Comparison of ENCODE assay signal across 8 cellular contexts in the genomic region with DNA sequence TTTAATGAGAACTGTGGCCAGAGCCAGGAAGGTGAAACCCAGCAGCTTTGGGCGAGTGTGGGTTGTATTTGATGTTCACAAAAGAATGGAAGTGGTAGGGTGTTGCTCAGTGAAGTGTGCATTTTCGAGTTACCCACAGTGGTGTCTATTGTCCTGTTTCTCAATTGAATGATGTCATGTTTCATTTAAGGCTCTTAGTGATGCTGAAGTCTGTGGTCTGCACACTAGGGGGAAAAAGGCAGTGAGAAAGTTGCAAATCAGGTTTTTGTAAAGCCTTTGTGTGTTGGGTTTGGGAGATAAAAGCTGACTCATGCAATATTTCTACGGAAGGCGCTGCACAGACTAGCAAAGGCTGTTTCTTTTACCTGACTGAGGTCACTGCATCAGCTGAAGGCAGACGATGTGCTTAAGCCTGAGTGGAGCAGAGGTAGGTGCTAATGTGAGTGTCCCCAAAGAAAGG.
A peak's percentile ranks its signal among the peaks of the same experiment; 100 is the strongest.
DNase-seq lines count a peak whose midpoint lies in the region; ATAC-seq and TF ChIP-seq lines count a peak whose summit lies in the region.

No MANE protein-coding gene starts in this region.

- CTCF ChIA-PET in naive thymus-derived CD4-positive, alpha-beta T cell (lab: Charles Lee), result no interaction called here

- H3K27me3 ChIP-seq in HAP-1 (ENCODE audit: low read depth), result no peaks in the 10 kb centered on the region
- H3K27me3 ChIP-seq in naive thymus-derived CD4-positive, alpha-beta T cell (ENCODE audit: control insufficient read depth in 2 of 2, insufficient read depth in 2 of 2, low read length in 2 of 2), result no peaks in the 10 kb centered on the region
- H3K27me3 ChIP-seq in ovary, result no peaks in the 10 kb centered on the region

- H3K27ac Mint-ChIP-seq in naive thymus-derived CD4-positive, alpha-beta T cell, result no peak overlapping the region

- H3K9me3 ChIP-seq in HAP-1, result no peaks in the 10 kb centered on the region
- H3K9me3 ChIP-seq in naive thymus-derived CD4-positive, alpha-beta T cell (ENCODE audit: control insufficient read depth in 2 of 3, low read length in 3 of 3), result no peaks in the 10 kb centered on the region
- no peaks in the 10 kb centered on the region for H3K9me3 ChIP-seq in ovary

- peak; percentile 48 for ATAC-seq in naive thymus-derived CD4-positive, alpha-beta T cell
- ATAC-seq in SK-N-SH treated with all-trans-retinoic acid at 6 μM for 48 hours, result no peak

- peaks cover 2 to 12% (median 5%) of the 10 kb centered on the region in 7 donors for H3K4me1 Mint-ChIP-seq in naive thymus-derived CD4-positive, alpha-beta T cell

- intact Hi-C loops in naive thymus-derived CD4-positive, alpha-beta T cell (cut with micrococcal nuclease), result no loop called here
- intact Hi-C loops in ovary (cut with DNase I), result no loop called here

- 20 to 28% (median 24%) methylated on average over 5 of the region's 5 CpGs for WGBS in ovary, 3 donors

- DNase-seq in NCI-H2171 treated with DMSO at 0.1 percent for 48 hours (lab: John Stamatoyannopoulos, UW) (peak; percentile 6), NCI-H2171 (lab: John Stamatoyannopoulos, UW) (no peak), HAP-1 (ENCODE audit: low spot score in 2 of 2) (peak; percentile 72 to 99), M059J (ENCODE audit: low read depth) (peak; percentile 7), astrocyte of the spinal cord (ENCODE audit: low read depth, low spot score) (peak; percentile 88), ovary (no peak)
- DNase-seq in naive thymus-derived CD4-positive, alpha-beta T cell, result no peak

- H3K4me3 ChIP-seq in HAP-1 (peak overlapping the region; percentile 37), astrocyte of the spinal cord (ENCODE audit: low read depth, low read length) (no peak overlapping the region), ovary (no peak overlapping the region)
- no peak overlapping the region for H3K4me3 ChIP-seq in naive thymus-derived CD4-positive, alpha-beta T cell (ENCODE audit: low read length)

- no peak overlapping the region for H3K27ac ChIP-seq in naive thymus-derived CD4-positive, alpha-beta T cell (ENCODE audit: low read depth, low read length)
- H3K27ac ChIP-seq in ovary, result no peak overlapping the region

- H3K36me3 ChIP-seq in HAP-1 (replicated peaks) (no peaks in the 10 kb centered on the region), ovary (no peaks in the 10 kb centered on the region)
- H3K36me3 ChIP-seq in naive thymus-derived CD4-positive, alpha-beta T cell (ENCODE audit: control insufficient read depth in 2 of 3, insufficient read depth in 3 of 3, low read length in 3 of 3), result no peaks in the 10 kb centered on the region

- no peak overlapping the region for H3K4me3 Mint-ChIP-seq in naive thymus-derived CD4-positive, alpha-beta T cell

- TF ChIP-seq POLR2A in ovary (IDR thresholded peaks at IDR 0.05), result no peak

- no peak for TF ChIP-seq EP300 in ovary (IDR thresholded peaks at IDR 0.05)

- H3K27me3 Mint-ChIP-seq in naive thymus-derived CD4-positive, alpha-beta T cell, result peaks cover 10 to 27% (median 15%) of the 10 kb centered on the region in 5 donors

- peaks cover 55% of the 10 kb centered on the region for H3K4me1 ChIP-seq in HAP-1
- H3K4me1 ChIP-seq in naive thymus-derived CD4-positive, alpha-beta T cell (ENCODE audit: control insufficient read depth in 2 of 2, insufficient read depth in 2 of 2, low read length in 2 of 2), result no peaks in the 10 kb centered on the region
- H3K4me1 ChIP-seq in ovary (ENCODE audit: insufficient read depth), result peaks cover 6% of the 10 kb centered on the region

- TF ChIP-seq CTCF in astrocyte of the spinal cord (IDR thresholded peaks at IDR 0.05; ENCODE audit: low read depth, low read length) (no peak), ovary (IDR thresholded peaks at IDR 0.05) (no peak)

- H3K9me3 Mint-ChIP-seq in naive thymus-derived CD4-positive, alpha-beta T cell, result peaks cover 0 to 4% (median 0%) of the 10 kb centered on the region in 11 donors

- POLR2A ChIA-PET in naive thymus-derived CD4-positive, alpha-beta T cell (lab: Charles Lee), result no interaction called here

- in situ Hi-C loops in HAP-1 (cut with MboI; ENCODE audit: low sequenced_read_pairs) (no loop called here), astrocyte of the spinal cord (cut with HindIII; ENCODE audit: low sequenced_read_pairs) (no loop called here)

- no peaks in the 10 kb centered on the region for H3K36me3 Mint-ChIP-seq in naive thymus-derived CD4-positive, alpha-beta T cell

TF ChIP-seq in SK-N-SH treated with all-trans-retinoic acid at 6 μM for 48 hours, 23 proteins besides CTCF, POLR2A, EP300 and RAD21 (continues in another document):
- TF ChIP-seq, protein P1, sequence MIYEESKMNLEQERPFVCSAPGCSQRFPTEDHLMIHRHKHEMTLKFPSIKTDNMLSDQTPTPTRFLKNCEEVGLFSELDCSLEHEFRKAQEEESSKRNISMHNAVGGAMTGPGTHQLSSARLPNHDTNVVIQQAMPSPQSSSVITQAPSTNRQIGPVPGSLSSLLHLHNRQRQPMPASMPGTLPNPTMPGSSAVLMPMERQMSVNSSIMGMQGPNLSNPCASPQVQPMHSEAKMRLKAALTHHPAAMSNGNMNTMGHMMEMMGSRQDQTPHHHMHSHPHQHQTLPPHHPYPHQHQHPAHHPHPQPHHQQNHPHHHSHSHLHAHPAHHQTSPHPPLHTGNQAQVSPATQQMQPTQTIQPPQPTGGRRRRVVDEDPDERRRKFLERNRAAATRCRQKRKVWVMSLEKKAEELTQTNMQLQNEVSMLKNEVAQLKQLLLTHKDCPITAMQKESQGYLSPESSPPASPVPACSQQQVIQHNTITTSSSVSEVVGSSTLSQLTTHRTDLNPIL (CRISPR knock-in tag; IDR thresholded peaks at IDR 0.05; ENCODE audit: low read depth), result no peak
- no peak for TF ChIP-seq ZC3H10 (CRISPR knock-in tag; IDR thresholded peaks at IDR 0.05)
- no peak for TF ChIP-seq ZNF70 (CRISPR knock-in tag; IDR thresholded peaks at IDR 0.05)
- TF ChIP-seq, protein P2, sequence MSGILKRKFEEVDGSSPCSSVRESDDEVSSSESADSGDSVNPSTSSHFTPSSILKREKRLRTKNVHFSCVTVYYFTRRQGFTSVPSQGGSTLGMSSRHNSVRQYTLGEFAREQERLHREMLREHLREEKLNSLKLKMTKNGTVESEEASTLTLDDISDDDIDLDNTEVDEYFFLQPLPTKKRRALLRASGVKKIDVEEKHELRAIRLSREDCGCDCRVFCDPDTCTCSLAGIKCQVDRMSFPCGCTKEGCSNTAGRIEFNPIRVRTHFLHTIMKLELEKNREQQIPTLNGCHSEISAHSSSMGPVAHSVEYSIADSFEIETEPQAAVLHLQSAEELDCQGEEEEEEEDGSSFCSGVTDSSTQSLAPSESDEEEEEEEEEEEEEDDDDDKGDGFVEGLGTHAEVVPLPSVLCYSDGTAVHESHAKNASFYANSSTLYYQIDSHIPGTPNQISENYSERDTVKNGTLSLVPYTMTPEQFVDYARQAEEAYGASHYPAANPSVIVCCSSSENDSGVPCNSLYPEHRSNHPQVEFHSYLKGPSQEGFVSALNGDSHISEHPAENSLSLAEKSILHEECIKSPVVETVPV (CRISPR knock-in tag; IDR thresholded peaks at IDR 0.05), result no peak
- no peak for TF ChIP-seq BACH2 (CRISPR knock-in tag; IDR thresholded peaks at IDR 0.05; ENCODE audit: borderline replicate concordance)
- TF ChIP-seq RARB (CRISPR knock-in tag; IDR thresholded peaks at IDR 0.05), result no peak
- TF ChIP-seq TCF4 (CRISPR knock-in tag; IDR thresholded peaks at IDR 0.05; ENCODE audit: borderline replicate concordance), result no peak
- no peak for TF ChIP-seq ZFP3 (CRISPR knock-in tag; IDR thresholded peaks at IDR 0.05)
- TF ChIP-seq TOX (CRISPR knock-in tag; IDR thresholded peaks at IDR 0.05; ENCODE audit: borderline replicate concordance), result no peak
- TF ChIP-seq GLIS3 (CRISPR knock-in tag; IDR thresholded peaks at IDR 0.05), result no peak
- TF ChIP-seq, protein P3, sequence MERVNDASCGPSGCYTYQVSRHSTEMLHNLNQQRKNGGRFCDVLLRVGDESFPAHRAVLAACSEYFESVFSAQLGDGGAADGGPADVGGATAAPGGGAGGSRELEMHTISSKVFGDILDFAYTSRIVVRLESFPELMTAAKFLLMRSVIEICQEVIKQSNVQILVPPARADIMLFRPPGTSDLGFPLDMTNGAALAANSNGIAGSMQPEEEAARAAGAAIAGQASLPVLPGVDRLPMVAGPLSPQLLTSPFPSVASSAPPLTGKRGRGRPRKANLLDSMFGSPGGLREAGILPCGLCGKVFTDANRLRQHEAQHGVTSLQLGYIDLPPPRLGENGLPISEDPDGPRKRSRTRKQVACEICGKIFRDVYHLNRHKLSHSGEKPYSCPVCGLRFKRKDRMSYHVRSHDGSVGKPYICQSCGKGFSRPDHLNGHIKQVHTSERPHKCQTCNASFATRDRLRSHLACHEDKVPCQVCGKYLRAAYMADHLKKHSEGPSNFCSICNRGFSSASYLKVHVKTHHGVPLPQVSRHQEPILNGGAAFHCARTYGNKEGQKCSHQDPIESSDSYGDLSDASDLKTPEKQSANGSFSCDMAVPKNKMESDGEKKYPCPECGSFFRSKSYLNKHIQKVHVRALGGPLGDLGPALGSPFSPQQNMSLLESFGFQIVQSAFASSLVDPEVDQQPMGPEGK (CRISPR knock-in tag; IDR thresholded peaks at IDR 0.05; ENCODE audit: borderline replicate concordance), result no peak
- TF ChIP-seq ISL1 (CRISPR knock-in tag; IDR thresholded peaks at IDR 0.05), result no peak
- no peak for TF ChIP-seq ZNF565 (CRISPR knock-in tag; conservative IDR thresholded peaks at IDR 0.05; ENCODE audit: low read depth)
- TF ChIP-seq ESRRG (CRISPR knock-in tag; IDR thresholded peaks at IDR 0.05), result no peak
- TF ChIP-seq, protein P4, sequence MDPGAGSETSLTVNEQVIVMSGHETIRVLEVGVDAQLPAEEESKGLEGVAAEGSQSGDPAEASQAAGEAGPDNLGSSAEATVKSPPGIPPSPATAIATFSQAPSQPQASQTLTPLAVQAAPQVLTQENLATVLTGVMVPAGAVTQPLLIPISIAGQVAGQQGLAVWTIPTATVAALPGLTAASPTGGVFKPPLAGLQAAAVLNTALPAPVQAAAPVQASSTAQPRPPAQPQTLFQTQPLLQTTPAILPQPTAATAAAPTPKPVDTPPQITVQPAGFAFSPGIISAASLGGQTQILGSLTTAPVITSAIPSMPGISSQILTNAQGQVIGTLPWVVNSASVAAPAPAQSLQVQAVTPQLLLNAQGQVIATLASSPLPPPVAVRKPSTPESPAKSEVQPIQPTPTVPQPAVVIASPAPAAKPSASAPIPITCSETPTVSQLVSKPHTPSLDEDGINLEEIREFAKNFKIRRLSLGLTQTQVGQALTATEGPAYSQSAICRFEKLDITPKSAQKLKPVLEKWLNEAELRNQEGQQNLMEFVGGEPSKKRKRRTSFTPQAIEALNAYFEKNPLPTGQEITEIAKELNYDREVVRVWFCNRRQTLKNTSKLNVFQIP (CRISPR knock-in tag; IDR thresholded peaks at IDR 0.05; ENCODE audit: borderline replicate concordance, low read depth), result no peak
- no peak for TF ChIP-seq OSR1 (CRISPR knock-in tag; IDR thresholded peaks at IDR 0.05)
- TF ChIP-seq PPARA (CRISPR knock-in tag; IDR thresholded peaks at IDR 0.05; ENCODE audit: borderline replicate concordance), result no peak

Comparison
In these comparisons a context has a peak if more than half of its experiments do, and no peak if none do; other contexts are left out.
1. DNase-seq: peak in NCI-H2171 treated with DMSO at 0.1 percent for 48 hours (single experiment), HAP-1 (2 of 2), M059J (single experiment) and astrocyte of the spinal cord (single experiment); none in NCI-H2171 (single experiment), naive thymus-derived CD4-positive, alpha-beta T cell (0 of 9) and ovary (0 of 5).